ENCODE assay signal across 22 cellular contexts in genomic region chr12:132500137-132500855, GRCh38. TPM values are rescaled to one million over a fixed set of nuclear protein-coding genes. Genes with fewer than 3 reads are reported as not detected.
A peak's percentile ranks its signal among the peaks of the same experiment; 100 is the strongest.
DNase-seq lines count a peak whose midpoint lies in the region; ATAC-seq and TF ChIP-seq lines count a peak whose summit lies in the region.
"Had no signal": no experiment of that assay in that cellular context is flagged by ENCODE, and none has a peak within 500 bp of the region (broad histone marks: within the 10 kb centered on the region; RNA-seq: fewer than 3 reads in every experiment).

No MANE protein-coding gene starts in this region.

- H3K4me1 Mint-ChIP-seq in activated CD4-positive, alpha-beta T cell treated with anti-CD3 and anti-CD28 coated beads, Interleukin-2, amount 10 ng/mL, durations not matched to agents 7 days and 5 days: peaks cover 15% of the 10 kb centered on the region

- no peak for DNase-seq in activated CD4-positive, alpha-beta T cell treated with anti-CD3 and anti-CD28 coated beads, Interleukin-2, amount 10 ng/mL, durations not matched to agents 7 days and 5 days
- DNase-seq in activated CD4-positive, alpha-beta T cell treated with anti-CD3 and anti-CD28 coated beads, Interleukin-2, amount 50 U/mL, for 48 hours: no peak
- no peak for DNase-seq in Panc1 (ENCODE audit: low read depth, low spot score)
- DNase-seq in left ventricle myocardium inferior: no peak
- DNase-seq in cerebellar nuclear complex (lab: John Stamatoyannopoulos, UW): no peak
- DNase-seq in omental fat pad (ENCODE audit: low spot score): no peak
- DNase-seq: 8988T; activated CD4-positive, alpha-beta T cell treated with anti-CD3 and anti-CD28 coated beads for 48 hours; activated effector memory CD4-positive, alpha-beta T cell treated with anti-CD3 and anti-CD28 coated beads, Interleukin-2, amount 50 U/mL, for 16 hours; C1 segment of cervical spinal cord; DMS153; effector memory CD4-positive, alpha-beta T cell; left colon; mucosa of descending colon; NCI-H1105; NCI-H2081 treated with DMSO at 0.1 percent for 48 hours; occipital lobe; right cardiac atrium; stimulated activated naive CD4-positive, alpha-beta T cell had no signal

- no peaks in the 10 kb centered on the region for H3K27me3 Mint-ChIP-seq in activated CD4-positive, alpha-beta T cell treated with anti-CD3 and anti-CD28 coated beads, Interleukin-2, amount 10 ng/mL, durations not matched to agents 7 days and 5 days

- H3K9me3 ChIP-seq in Panc1 (ENCODE audit: control insufficient read depth, insufficient read depth, low read depth, low read length) (no peaks in the 10 kb centered on the region), left ventricle myocardium inferior (replicated peaks) (no peaks in the 10 kb centered on the region), skeletal muscle tissue (ENCODE audit: control insufficient read depth in 3 of 3, low read length in 3 of 3) (no peaks in the 10 kb centered on the region)
- H3K9me3 ChIP-seq: mucosa of descending colon, upper lobe of left lung had no signal

- H3K4me3 Mint-ChIP-seq in activated CD4-positive, alpha-beta T cell treated with anti-CD3 and anti-CD28 coated beads, Interleukin-2, amount 10 ng/mL, durations not matched to agents 7 days and 5 days: no peak overlapping the region

- ATAC-seq in Panc1: peak; percentile 56
- no peak for ATAC-seq in HG02610 (IDR thresholded peaks at IDR 0.05; ENCODE audit: unreplicated experiment)
- no peak for ATAC-seq in omental fat pad (ENCODE audit: low FRiP score)
- ATAC-seq: left colon, mucosa of descending colon had no signal

- CTCF ChIA-PET in activated CD4-positive, alpha-beta T cell treated with anti-CD3 and anti-CD28 coated beads, Interleukin-2, amount 10 ng/mL, durations not matched to agents 7 days and 5 days (lab: Charles Lee): no interaction called here
- CTCF ChIA-PET in Panc1 (lab: Charles Lee): no interaction called here

- peak overlapping the region; percentile 9 for H3K27ac Mint-ChIP-seq in activated CD4-positive, alpha-beta T cell treated with anti-CD3 and anti-CD28 coated beads, Interleukin-2, amount 10 ng/mL, durations not matched to agents 7 days and 5 days

- H3K9ac ChIP-seq in skeletal muscle tissue (ENCODE audit: low read depth in 1 of 3, low read length in 3 of 3): peak overlapping the region; percentile 20 to 33 (median 32)

- no TSS peak for BruUV-seq in Panc1 (replicated peaks; lab: Mats Ljungman, UMichigan)

- TF ChIP-seq CTCF in Panc1 (IDR thresholded peaks at IDR 0.05) (no peak), left ventricle myocardium inferior (IDR thresholded peaks at IDR 0.05; ENCODE audit: borderline replicate concordance) (no peak), omental fat pad (IDR thresholded peaks at IDR 0.05) (no peak)

- no peaks in the 10 kb centered on the region for H3K36me3 Mint-ChIP-seq in activated CD4-positive, alpha-beta T cell treated with anti-CD3 and anti-CD28 coated beads, Interleukin-2, amount 10 ng/mL, durations not matched to agents 7 days and 5 days (ENCODE audit: low read depth)

- no peaks in the 10 kb centered on the region for H3K9me3 Mint-ChIP-seq in activated CD4-positive, alpha-beta T cell treated with anti-CD3 and anti-CD28 coated beads, Interleukin-2, amount 10 ng/mL, durations not matched to agents 7 days and 5 days

- POLR2A ChIA-PET in activated CD4-positive, alpha-beta T cell treated with anti-CD3 and anti-CD28 coated beads, Interleukin-2, amount 10 ng/mL, durations not matched to agents 7 days and 5 days (lab: Charles Lee): no interaction called here
- POLR2A ChIA-PET in Panc1 (lab: Charles Lee): interaction anchor here (0.6 kb wide), 1 partner anchor 383 kb away, joined by 3 read pairs; no protein-coding TSS in a partner anchor

- in situ Hi-C loops in Panc1 (cut with HindIII; ENCODE audit: low pct_unique_long_range_greater_than_20kb, low sequenced_read_pairs): no loop called here

- peaks cover 28% of the 10 kb centered on the region for H3K4me1 ChIP-seq in Panc1 (ENCODE audit: control insufficient read depth, insufficient read depth, low read length)
- peaks cover 99% of the 10 kb centered on the region for H3K4me1 ChIP-seq in left ventricle myocardium inferior
- peaks cover 57 to 91% (median 91%) of the 10 kb centered on the region in 3 donors for H3K4me1 ChIP-seq in skeletal muscle tissue (ENCODE audit: control insufficient read depth in 3 of 3, insufficient read depth in 3 of 3, low read length in 3 of 3)

- intact Hi-C loops in Panc1 (cut with micrococcal nuclease; ENCODE audit: unreplicated experiment) (no loop called here), left ventricle myocardium inferior (cut with micrococcal nuclease) (no loop called here)

- H3K4me3 ChIP-seq in Panc1 (ENCODE audit: low read depth in 2 of 2, low read length in 2 of 2) (no peak overlapping the region), left ventricle myocardium inferior (no peak overlapping the region), skeletal muscle tissue (ENCODE audit: low read length in 3 of 3) (no peak overlapping the region)
- H3K4me3 ChIP-seq: mucosa of descending colon, upper lobe of left lung had no signal

- H3K27ac ChIP-seq in Panc1 (ENCODE audit: low read length): no peak overlapping the region
- peak overlapping the region; percentile 38 for H3K27ac ChIP-seq in left ventricle myocardium inferior (replicated peaks)
- no peak overlapping the region for H3K27ac ChIP-seq in skeletal muscle tissue (ENCODE audit: low read depth, low read length)
- H3K27ac ChIP-seq: upper lobe of left lung had no signal

- H3K36me3 ChIP-seq in Panc1 (ENCODE audit: control insufficient read depth, insufficient read depth, low read length) (no peaks in the 10 kb centered on the region), left ventricle myocardium inferior (no peaks in the 10 kb centered on the region), skeletal muscle tissue (ENCODE audit: control insufficient read depth in 3 of 3, insufficient read depth in 3 of 3, low read length in 3 of 3) (no peaks in the 10 kb centered on the region)
- H3K36me3 ChIP-seq: upper lobe of left lung had no signal

- H3K27me3 ChIP-seq in Panc1 (ENCODE audit: control insufficient read depth, insufficient read depth, low read length): no peaks in the 10 kb centered on the region
- no peaks in the 10 kb centered on the region for H3K27me3 ChIP-seq in left ventricle myocardium inferior (ENCODE audit: low read depth)
- H3K27me3 ChIP-seq in skeletal muscle tissue (ENCODE audit: control insufficient read depth in 3 of 3, insufficient read depth in 3 of 3, low read length in 3 of 3): no peaks in the 10 kb centered on the region
- H3K27me3 ChIP-seq: upper lobe of left lung had no signal

RNA-seq across cellular contexts. Expression of gene FBRSL1, which starts 10.3 kb away (rescaled TPM):
- 10 to 100 TPM; 49.8 to 51.1 TPM for total RNA-seq in activated CD4-positive, alpha-beta T cell treated with anti-CD3 and anti-CD28 coated beads, Interleukin-2, amount 10 ng/mL, durations not matched to agents 7 days and 5 days
- total RNA-seq in Panc1 (2021; ENCODE audit: unreplicated experiment): 104 TPM
- polyA plus RNA-seq in Panc1 (2012; ENCODE audit: insufficient read length): 132 TPM
- total RNA-seq in left ventricle myocardium inferior: 66.0 TPM
- total RNA-seq in skeletal muscle tissue: 6.8 TPM
- total RNA-seq in omental fat pad: 10 to 100 TPM in 2 of 4 donors, 1 to 10 TPM in 2; 5.9 to 16.0 (median 9.4) TPM
